1 cellular context compared by ENCODE assay signal in genomic region chr11:76193219-76193618, GRCh38.
TF ChIP-seq lines count a peak whose summit lies in the region.

No MANE protein-coding gene starts in this region.

TF ChIP-seq in HCT116, 20 proteins besides CTCF, POLR2A, EP300 and RAD21:
- TF ChIP-seq ZFX (IDR thresholded peaks at IDR 0.05): no peak
- TF ChIP-seq ATF3 (IDR thresholded peaks at IDR 0.05): no peak
- TF ChIP-seq POLR2AphosphoS5 (IDR thresholded peaks at IDR 0.05; ENCODE audit: low read depth, low read length): no peak
